ENCODE assay signal across 12 cellular contexts in the genomic region with DNA sequence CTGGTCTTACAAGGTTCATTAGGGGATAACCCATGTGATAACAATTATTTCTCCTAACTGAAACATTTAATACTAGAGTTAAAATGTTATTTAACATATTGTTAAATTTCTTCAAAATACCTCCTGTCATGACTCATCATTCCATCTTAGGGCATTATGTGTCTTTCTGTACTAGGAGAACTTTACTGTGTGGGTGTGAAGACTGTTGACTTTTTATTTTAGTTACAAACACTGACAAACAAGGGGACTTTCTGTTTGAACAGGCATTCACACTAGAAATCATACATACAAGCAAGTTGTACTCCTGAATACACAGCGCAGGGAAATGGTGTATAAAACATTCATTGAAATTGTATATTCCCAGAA.
A peak's percentile ranks its signal among the peaks of the same experiment; 100 is the strongest.
DNase-seq lines count a peak whose midpoint lies in the region; ATAC-seq and TF ChIP-seq lines count a peak whose summit lies in the region.
"Had no signal": no experiment of that assay in that cellular context is flagged by ENCODE, and none has a peak within 500 bp of the region (broad histone marks: within the 10 kb centered on the region; RNA-seq: fewer than 3 reads in every experiment).

No MANE protein-coding gene starts in this region.

- no peaks in the 10 kb centered on the region for H3K9me3 Mint-ChIP-seq in MCF 10A (ENCODE audit: unreplicated experiment)

- H3K36me3 ChIP-seq in mammary epithelial cell (ENCODE audit: insufficient read depth, low read length) (no peaks in the 10 kb centered on the region), lower lobe of right lung (no peaks in the 10 kb centered on the region), MM.1S (replicated peaks; ENCODE audit: insufficient read depth, low read length) (no peaks in the 10 kb centered on the region)
- H3K36me3 ChIP-seq: upper lobe of right lung had no signal

- H4K20me1 ChIP-seq in mammary epithelial cell (ENCODE audit: insufficient read depth, low read length): no peaks in the 10 kb centered on the region
- no peaks in the 10 kb centered on the region for H4K20me1 ChIP-seq in MM.1S (ENCODE audit: insufficient read depth, low read length)

- peak overlapping the region; percentile 42 for H3K27ac Mint-ChIP-seq in MCF 10A (ENCODE audit: low read depth, unreplicated experiment)

- 100% methylated on average over 1 of the region's 1 CpG for WGBS in mammary epithelial cell (ENCODE audit: low coverage, missing lambda C conversion rate)

- CTCF ChIA-PET in MCF 10A (lab: Yijun Ruan, JAX): interaction anchor here (0.7 kb wide), 1 partner anchor 1056 kb away, joined by 3 read pairs; no protein-coding TSS in a partner anchor
- CTCF ChIA-PET in mammary epithelial cell (lab: Charles Lee; ENCODE audit: low non-redundant PET): no interaction called here

- H3K9me3 ChIP-seq in mammary epithelial cell (replicated peaks; ENCODE audit: insufficient read depth, low read length) (no peaks in the 10 kb centered on the region), lower lobe of right lung (no peaks in the 10 kb centered on the region), MM.1S (replicated peaks; ENCODE audit: insufficient read depth, low read length) (no peaks in the 10 kb centered on the region)
- H3K9me3 ChIP-seq: upper lobe of right lung had no signal

- intact Hi-C loops in MCF 10A (cut with micrococcal nuclease): no loop called here
- intact Hi-C loops in mammary epithelial cell (cut with micrococcal nuclease): no loop called here
- intact Hi-C loops in lower lobe of right lung (cut with DNase I): no loop called here

- no peaks in the 10 kb centered on the region for H3K27me3 ChIP-seq in mammary epithelial cell (ENCODE audit: insufficient read depth, low read length)
- H3K27me3 ChIP-seq in lower lobe of right lung (ENCODE audit: low read depth): no peaks in the 10 kb centered on the region
- H3K27me3 ChIP-seq in MM.1S (replicated peaks; ENCODE audit: insufficient read depth, low read length): no peaks in the 10 kb centered on the region
- H3K27me3 ChIP-seq: upper lobe of right lung had no signal

- H3K27ac ChIP-seq in mammary epithelial cell (ENCODE audit: insufficient read depth, low read depth, low read length) (no peak overlapping the region), lower lobe of right lung (no peak overlapping the region), MM.1S (ENCODE audit: low read length) (no peak overlapping the region)
- H3K27ac ChIP-seq: upper lobe of right lung had no signal

- H3K4me1 Mint-ChIP-seq in MCF 10A (ENCODE audit: insufficient read depth, unreplicated experiment): peaks cover 32% of the 10 kb centered on the region

- H3K9me2 ChIP-seq in MM.1S (replicated peaks; ENCODE audit: insufficient read depth, low read length): no peaks in the 10 kb centered on the region

- H3K4me1 ChIP-seq in mammary epithelial cell (ENCODE audit: insufficient read depth, low read length): peaks cover 16% of the 10 kb centered on the region
- H3K4me1 ChIP-seq in lower lobe of right lung: peaks cover 18% of the 10 kb centered on the region
- no peaks in the 10 kb centered on the region for H3K4me1 ChIP-seq in MM.1S (ENCODE audit: low read length)

- BruUV-seq in MCF 10A (replicated peaks; lab: Mats Ljungman, UMichigan) (no TSS peak), mammary epithelial cell (replicated peaks; lab: Mats Ljungman, UMichigan) (no TSS peak)

- H3K4me2 ChIP-seq in mammary epithelial cell (ENCODE audit: insufficient read depth, low read depth, low read length): no peak overlapping the region
- no peak overlapping the region for H3K4me2 ChIP-seq in MM.1S (ENCODE audit: low read depth, low read length)

- H2AFZ ChIP-seq in mammary epithelial cell (ENCODE audit: low read depth, low read length): no peak overlapping the region
- H2AFZ ChIP-seq in MM.1S (ENCODE audit: low read length): no peak overlapping the region

- H3K4me3 ChIP-seq in mammary epithelial cell (replicated peaks in 1 of 3; ENCODE audit: insufficient read depth in 1 of 3, low read depth in 2 of 3, low read length in 3 of 3) (no peak overlapping the region), lower lobe of right lung (no peak overlapping the region), MM.1S (ENCODE audit: low read length) (no peak overlapping the region)
- H3K4me3 ChIP-seq: upper lobe of right lung had no signal

- no peaks in the 10 kb centered on the region for H3K27me3 Mint-ChIP-seq in MCF 10A (ENCODE audit: insufficient read depth, unreplicated experiment)

- DNase-seq in MCF 10A (ENCODE audit: unreplicated experiment) (no peak), mammary epithelial cell (no peak), RPMI7951 (ENCODE audit: low read depth) (peak; percentile 10), lower lobe of right lung (no peak), MM.1S (no peak), NK-92 (lab: John Stamatoyannopoulos, UW; ENCODE audit: unreplicated experiment) (no peak), HUDEP-2 (lab: John Stamatoyannopoulos, UW; ENCODE audit: unreplicated experiment in 76 of 76) (no peak)
- DNase-seq: NCI-H1436, right cardiac atrium, T-helper 1 cell, upper lobe of right lung had no signal

- dilution Hi-C loops in mammary epithelial cell (cut with HindIII; ENCODE audit: low sequenced_read_pairs): no loop called here

- H3K36me3 Mint-ChIP-seq in MCF 10A (ENCODE audit: insufficient read depth, unreplicated experiment): peaks cover 9% of the 10 kb centered on the region

- H3K79me2 ChIP-seq in mammary epithelial cell (ENCODE audit: insufficient read depth, low read length) (peaks cover 11% of the 10 kb centered on the region), MM.1S (ENCODE audit: low read length) (0 out of 2 replicates have a peak, but pooled peaks cover 3% of the 10 kb centered on the region)

- no peak overlapping the region for H3K4me3 Mint-ChIP-seq in MCF 10A (ENCODE audit: unreplicated experiment)

- POLR2A ChIA-PET in MCF 10A (lab: Yijun Ruan, JAX): interaction anchor here (0.6 to 1.3 kb wide), 2 partner anchors 13 to 21 kb away, joined by 3 read pairs; no protein-coding TSS in a partner anchor

- H3K9ac ChIP-seq in mammary epithelial cell (ENCODE audit: insufficient read depth, low read length) (no peak overlapping the region), MM.1S (ENCODE audit: low read length) (no peak overlapping the region)

- H3F3A ChIP-seq in MM.1S (ENCODE audit: insufficient read depth, low read length): no peaks in the 10 kb centered on the region

- ATAC-seq in HG02642 (IDR thresholded peaks at IDR 0.05; ENCODE audit: poor library complexity, unreplicated experiment): peak; percentile 54
- ATAC-seq in lower lobe of right lung: no peak
- ATAC-seq: right cardiac atrium had no signal

- TF ChIP-seq CTCF in MCF 10A (IDR thresholded peaks at IDR 0.05; ENCODE audit: unreplicated experiment): no peak
- TF ChIP-seq CTCF in mammary epithelial cell (conservative IDR thresholded peaks at IDR 0.05 in 1 of 2, IDR thresholded peaks at IDR 0.05 in 1 of 2; ENCODE audit: extremely low read depth in 1 of 2, insufficient read depth in 1 of 2, low read depth in 1 of 2, low read length in 2 of 2): no peak
- TF ChIP-seq CTCF in lower lobe of right lung (IDR thresholded peaks at IDR 0.05): no peak
- no peak for TF ChIP-seq CTCF in MM.1S (IDR thresholded peaks at IDR 0.05; ENCODE audit: low read length)

- in situ Hi-C loops in mammary epithelial cell (cut with MboI; ENCODE audit: low sequenced_read_pairs in 2 of 2): no loop called here
